ENCODE assay signal across 38 cellular contexts in the genomic region with DNA sequence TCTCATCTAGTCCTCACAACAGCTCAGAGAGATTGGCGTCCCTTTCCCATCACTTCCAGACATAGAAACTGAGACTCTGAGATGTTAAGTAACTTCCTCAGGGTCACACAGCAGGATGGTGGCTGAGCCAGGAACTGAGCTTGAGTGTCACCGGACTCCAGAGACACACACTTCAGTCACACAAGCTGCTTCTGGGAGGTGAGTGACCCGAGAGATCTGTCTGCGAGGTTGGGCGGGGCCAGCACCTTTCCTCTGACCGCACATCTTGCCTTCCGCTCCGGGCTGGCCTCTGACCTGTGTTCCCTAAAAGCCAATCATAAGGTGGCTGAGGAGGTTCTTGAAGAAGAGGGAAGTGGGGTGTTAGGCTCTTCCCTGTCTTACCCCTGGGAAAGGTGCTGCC.
"Had no signal": no experiment of that assay in that cellular context is flagged by ENCODE, and none has a peak within 500 bp of the region (broad histone marks: within the 10 kb centered on the region; RNA-seq: fewer than 3 reads in every experiment).

No MANE protein-coding gene starts in this region.

- H3K27me3 Mint-ChIP-seq: activated B cell treated with CpG ODN at 0.5 μM for 24 hours; activated CD4-positive, alpha-beta memory T cell treated with anti-CD3 and anti-CD28 coated beads for 36 hours; activated CD4-positive, alpha-beta T cell treated with anti-CD3 and anti-CD28 coated beads, Interleukin-2, amount 10 ng/mL, durations not matched to agents 24 days and 14 days; activated CD8-positive, alpha-beta T cell treated with anti-CD3 and anti-CD28 coated beads for 36 hours; activated naive CD8-positive, alpha-beta T cell treated with anti-CD3 and anti-CD28 coated beads for 36 hours; activated T-helper 17 cell treated with anti-CD3 and anti-CD28 coated beads, Interleukin-2, amount 50 U/mL, for 72 hours; central memory CD8-positive, alpha-beta T cell had no signal

- H3K4me3 ChIP-seq: adrenal gland, ascending aorta, cardiac muscle cell had no signal

- H3K4me1 Mint-ChIP-seq: activated B cell treated with CpG ODN at 0.5 μM for 24 hours; activated CD4-positive, alpha-beta T cell treated with anti-CD3 and anti-CD28 coated beads, Interleukin-2, amount 10 ng/mL, durations not matched to agents 24 days and 14 days; activated naive CD8-positive, alpha-beta T cell treated with anti-CD3 and anti-CD28 coated beads for 36 hours; central memory CD8-positive, alpha-beta T cell had no signal

- H3K27ac Mint-ChIP-seq: activated B cell treated with CpG ODN at 0.5 μM for 24 hours; activated CD4-positive, alpha-beta memory T cell treated with anti-CD3 and anti-CD28 coated beads for 36 hours; activated CD4-positive, alpha-beta T cell treated with anti-CD3 and anti-CD28 coated beads, Interleukin-2, amount 10 ng/mL, durations not matched to agents 24 days and 14 days; activated CD8-positive, alpha-beta T cell treated with anti-CD3 and anti-CD28 coated beads for 36 hours; activated naive CD4-positive, alpha-beta T cell treated with anti-CD3 and anti-CD28 coated beads for 36 hours; activated naive CD4-positive, alpha-beta T cell treated with anti-CD3 and anti-CD28 coated beads, Interleukin-2, amount 50 U/mL, for 72 hours; activated naive CD8-positive, alpha-beta T cell treated with anti-CD3 and anti-CD28 coated beads for 36 hours; activated T-cell treated with anti-CD3 and anti-CD28 coated beads, Interleukin-2, amount 50 U/mL, for 72 hours; activated T-helper 1 cell treated with anti-CD3 and anti-CD28 coated beads, Interleukin-12 subunit alpha, Interleukin-12 subunit beta, Interleukin-2, Interleukin-4 antibody, amounts not matched to agents 30 ng/mL and 10 ng/mL and 1 ng/mL, durations not matched to agents 14 hours and 24 hours and 36 hours; activated T-helper 17 cell treated with anti-CD3 and anti-CD28 coated beads, Interleukin-2, amount 50 U/mL, for 72 hours; brain; T-helper 1 cell treated with Interleukin-12 subunit alpha and Interleukin-12 subunit beta and Interleukin-4 antibody, amounts not matched to agents 30 μg/mL and 1 μg/mL, for 36 hours; T-helper 2 cell treated with Interferon-gamma antibody and Interleukin-4, amounts not matched to agents 5 μg/mL and 100 μg/mL, for 36 hours had no signal

- ATAC-seq: activated CD8-positive, alpha-beta T cell treated with anti-CD3 and anti-CD28 coated beads for 36 hours; activated naive CD4-positive, alpha-beta T cell treated with anti-CD3 and anti-CD28 coated beads, Interleukin-2, amount 50 U/mL, for 72 hours; activated T-cell treated with anti-CD3 and anti-CD28 coated beads, Interleukin-2, amount 50 U/mL, for 4 hours; activated T-cell treated with anti-CD3 and anti-CD28 coated beads, Interleukin-2, amount 50 U/mL, for 72 hours; activated T-helper 17 cell treated with anti-CD3 and anti-CD28 coated beads, Interleukin-2, amount 50 U/mL, for 72 hours had no signal

- H3K4me1 ChIP-seq: adrenal gland, ascending aorta had no signal

- H3K4me3 Mint-ChIP-seq: activated B cell treated with CpG ODN at 0.5 μM for 24 hours; activated CD4-positive, alpha-beta memory T cell treated with anti-CD3 and anti-CD28 coated beads for 36 hours; activated CD4-positive, alpha-beta T cell treated with anti-CD3 and anti-CD28 coated beads, Interleukin-2, amount 10 ng/mL, durations not matched to agents 24 days and 14 days; activated CD8-positive, alpha-beta T cell treated with anti-CD3 and anti-CD28 coated beads for 36 hours; activated naive CD4-positive, alpha-beta T cell treated with anti-CD3 and anti-CD28 coated beads for 36 hours; activated naive CD8-positive, alpha-beta T cell treated with anti-CD3 and anti-CD28 coated beads for 36 hours; activated T-cell treated with anti-CD3 and anti-CD28 coated beads, Interleukin-2, amount 50 U/mL, for 4 hours; activated T-cell treated with anti-CD3 and anti-CD28 coated beads, Interleukin-2, amount 50 U/mL, for 72 hours; activated T-helper 1 cell treated with anti-CD3 and anti-CD28 coated beads, Interleukin-12 subunit alpha, Interleukin-12 subunit beta, Interleukin-2, Interleukin-4 antibody, amounts not matched to agents 30 ng/mL and 10 ng/mL and 1 ng/mL, durations not matched to agents 14 hours and 24 hours and 36 hours; activated T-helper 17 cell treated with anti-CD3 and anti-CD28 coated beads, Interleukin-2, amount 50 U/mL, for 72 hours; brain; central memory CD8-positive, alpha-beta T cell; T-helper 1 cell treated with Interleukin-12 subunit alpha and Interleukin-12 subunit beta and Interleukin-4 antibody, amounts not matched to agents 30 μg/mL and 1 μg/mL, for 36 hours; T-helper 2 cell treated with Interferon-gamma antibody and Interleukin-4, amounts not matched to agents 5 μg/mL and 100 μg/mL, for 36 hours had no signal

- H3K9me3 Mint-ChIP-seq: central memory CD8-positive, alpha-beta T cell had no signal

- FAIRE-seq: bronchial epithelial cell, TTC549 had no signal

- H3K36me3 ChIP-seq: adrenal gland, ascending aorta, cardiac muscle cell had no signal

- DNase-seq: activated B cell treated with CpG ODN at 0.5 μM for 24 hours; activated CD4-positive, alpha-beta memory T cell treated with anti-CD3 and anti-CD28 coated beads for 36 hours; activated CD4-positive, alpha-beta T cell treated with anti-CD3 and anti-CD28 coated beads for 4 hours; activated CD4-positive, alpha-beta T cell treated with anti-CD3 and anti-CD28 coated beads, Interleukin-2, amount 10 ng/mL, durations not matched to agents 24 days and 14 days; activated CD4-positive, alpha-beta T cell treated with anti-CD3 and anti-CD28 coated beads, Interleukin-2, amount 50 U/mL, for 1 hour; activated CD4-positive, alpha-beta T cell treated with anti-CD3 and anti-CD28 coated beads, Interleukin-2, amount 50 U/mL, for 4 hours; activated CD4-positive, CD25-positive, alpha-beta regulatory T cell treated with anti-CD3 and anti-CD28 coated beads, Interleukin-2, amount 50 U/mL, for 72 hours; activated CD8-positive, alpha-beta memory T cell treated with anti-CD3 and anti-CD28 coated beads, Interleukin-2, amount 50 U/mL, for 4 hours; activated CD8-positive, alpha-beta T cell treated with anti-CD3 and anti-CD28 coated beads for 36 hours; activated effector memory CD4-positive, alpha-beta T cell treated with anti-CD3 and anti-CD28 coated beads, Interleukin-2, amount 50 U/mL, for 16 hours; activated gamma-delta T cell treated with Interleukin-2 at 50 U/mL for 16 hours; activated naive CD4-positive, alpha-beta T cell; activated naive CD4-positive, alpha-beta T cell treated with anti-CD3 and anti-CD28 coated beads for 36 hours; activated naive CD4-positive, alpha-beta T cell treated with anti-CD3 and anti-CD28 coated beads, Interleukin-2, amount 50 U/mL, for 16 hours; activated naive CD8-positive, alpha-beta T cell treated with anti-CD3 and anti-CD28 coated beads for 36 hours; activated T-cell treated with anti-CD3 and anti-CD28 coated beads for 4 hours; activated T-cell treated with anti-CD3 and anti-CD28 coated beads, Interleukin-2, amount 50 U/mL, for 1 hour; activated T-cell treated with anti-CD3 and anti-CD28 coated beads, Interleukin-2, amount 50 U/mL, for 4 hours; activated T-cell treated with anti-CD3 and anti-CD28 coated beads, Interleukin-2, amount 50 U/mL, for 72 hours; adrenal gland; amygdala; anterior cingulate cortex; caudate nucleus; cerebellar nuclear complex; T-helper 1 cell; T-helper 2 cell; T-helper 9 cell had no signal

- H3K27ac ChIP-seq: adrenal gland, ascending aorta, cardiac muscle cell had no signal

- H3K27me3 ChIP-seq: adrenal gland, ascending aorta, cardiac muscle cell had no signal

- H3K9me3 ChIP-seq: adrenal gland, ascending aorta had no signal
